In genomic region chr3:193981534-193981933, GRCh38 we compare ENCODE assay signal across 17 cellular contexts.
"Had no signal": no experiment of that assay in that cellular context is flagged by ENCODE, and none has a peak within 500 bp of the region (broad histone marks: within the 10 kb centered on the region; RNA-seq: fewer than 3 reads in every experiment).

No MANE protein-coding gene starts in this region.

- H3K27ac ChIP-seq: WERI-Rb-1 had no signal

- ATAC-seq: activated CD8-positive, alpha-beta memory T cell treated with anti-CD3 and anti-CD28 coated beads, Interleukin-2, amount 10 ng/mL, durations not matched to agents 7 days and 5 days; activated CD8-positive, alpha-beta T cell treated with anti-CD3 and anti-CD28 coated beads for 36 hours; activated naive CD4-positive, alpha-beta T cell treated with anti-CD3 and anti-CD28 coated beads, Interleukin-2, amount 50 U/mL, for 72 hours; T-cell had no signal

- H3K36me3 ChIP-seq: spleen, upper lobe of left lung, WERI-Rb-1 had no signal

- H3K9me3 Mint-ChIP-seq: activated CD4-positive, alpha-beta T cell treated with anti-CD3 and anti-CD28 coated beads, Interleukin-2, amount 10 ng/mL, durations not matched to agents 7 days and 5 days; activated CD8-positive, alpha-beta T cell treated with anti-CD3 and anti-CD28 coated beads for 36 hours; activated naive CD4-positive, alpha-beta T cell treated with anti-CD3 and anti-CD28 coated beads, Interleukin-2, amount 50 U/mL, for 72 hours; nephron; T-cell; T-helper 2 cell treated with Interferon-gamma antibody and Interleukin-4, amounts not matched to agents 5 μg/mL and 100 μg/mL, for 36 hours had no signal

- H3K4me1 Mint-ChIP-seq: activated CD4-positive, alpha-beta T cell treated with anti-CD3 and anti-CD28 coated beads, Interleukin-2, amount 10 ng/mL, durations not matched to agents 7 days and 5 days; activated CD8-positive, alpha-beta memory T cell treated with anti-CD3 and anti-CD28 coated beads, Interleukin-2, amount 10 ng/mL, durations not matched to agents 7 days and 5 days; T-cell had no signal

- DNase-seq: activated CD4-positive, alpha-beta T cell treated with anti-CD3 and anti-CD28 coated beads, Interleukin-2, amount 10 ng/mL, durations not matched to agents 7 days and 5 days; activated CD4-positive, CD25-positive, alpha-beta regulatory T cell treated with anti-CD3 and anti-CD28 coated beads, Interleukin-2, amount 50 U/mL, for 72 hours; activated CD8-positive, alpha-beta memory T cell treated with anti-CD3 and anti-CD28 coated beads, Interleukin-2, amount 10 ng/mL, durations not matched to agents 7 days and 5 days; activated CD8-positive, alpha-beta T cell treated with anti-CD3 and anti-CD28 coated beads for 36 hours; central memory CD4-positive, alpha-beta T cell; dermis blood vessel endothelial cell; effector CD8-positive, alpha-beta T cell; stimulated activated CD4-positive, alpha-beta T cell treated with anti-CD3 and anti-CD28 coated beads, Interleukin-4, amount 100 ng/mL, for 1 hour; stimulated activated naive CD4-positive, alpha-beta T cell; T-cell; WERI-Rb-1 had no signal

- H3K36me3 Mint-ChIP-seq: activated CD8-positive, alpha-beta memory T cell treated with anti-CD3 and anti-CD28 coated beads, Interleukin-2, amount 10 ng/mL, durations not matched to agents 7 days and 5 days; activated naive CD4-positive, alpha-beta T cell treated with anti-CD3 and anti-CD28 coated beads, Interleukin-2, amount 50 U/mL, for 72 hours; brain; T-cell had no signal

- H3K9me3 ChIP-seq: spleen, upper lobe of left lung had no signal

- H3K27me3 ChIP-seq: spleen, upper lobe of left lung had no signal

- H3K4me3 Mint-ChIP-seq: activated CD4-positive, alpha-beta T cell treated with anti-CD3 and anti-CD28 coated beads, Interleukin-2, amount 10 ng/mL, durations not matched to agents 7 days and 5 days; activated CD8-positive, alpha-beta memory T cell treated with anti-CD3 and anti-CD28 coated beads, Interleukin-2, amount 10 ng/mL, durations not matched to agents 7 days and 5 days; activated CD8-positive, alpha-beta T cell treated with anti-CD3 and anti-CD28 coated beads for 36 hours; brain; nephron; T-cell; T-helper 2 cell treated with Interferon-gamma antibody and Interleukin-4, amounts not matched to agents 5 μg/mL and 100 μg/mL, for 36 hours had no signal

- H3K27ac Mint-ChIP-seq: activated CD4-positive, alpha-beta T cell treated with anti-CD3 and anti-CD28 coated beads, Interleukin-2, amount 10 ng/mL, durations not matched to agents 7 days and 5 days; activated CD8-positive, alpha-beta memory T cell treated with anti-CD3 and anti-CD28 coated beads, Interleukin-2, amount 10 ng/mL, durations not matched to agents 7 days and 5 days; activated CD8-positive, alpha-beta T cell treated with anti-CD3 and anti-CD28 coated beads for 36 hours; activated naive CD4-positive, alpha-beta T cell treated with anti-CD3 and anti-CD28 coated beads, Interleukin-2, amount 50 U/mL, for 72 hours; T-cell; T-helper 2 cell treated with Interferon-gamma antibody and Interleukin-4, amounts not matched to agents 5 μg/mL and 100 μg/mL, for 36 hours had no signal

- H3K4me3 ChIP-seq: spleen, upper lobe of left lung had no signal
